ENCODE assay signal across 9 cellular contexts in the genomic region with DNA sequence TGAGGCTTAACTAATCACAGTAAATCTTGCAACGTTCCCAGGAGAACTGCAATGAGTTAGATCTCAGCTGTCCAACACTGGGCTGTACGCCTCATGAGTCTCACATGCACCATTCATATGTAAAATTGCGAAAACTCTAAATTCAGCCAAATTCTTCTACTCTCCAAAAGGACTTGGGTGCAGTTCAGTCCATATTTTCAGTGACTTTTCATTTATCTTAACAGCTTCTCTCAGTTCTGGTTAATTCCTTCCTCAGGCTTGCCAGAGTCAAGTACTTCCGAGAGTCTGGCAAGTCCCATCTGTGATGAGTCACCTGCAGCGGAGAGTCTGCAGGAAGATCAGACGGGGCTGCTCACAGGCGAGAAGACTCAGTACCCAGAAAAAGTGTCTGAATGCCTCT. TPM values are rescaled to one million over a fixed set of nuclear protein-coding genes. Genes with fewer than 3 reads are reported as not detected.
DNase-seq lines count a peak whose midpoint lies in the region; ATAC-seq and TF ChIP-seq lines count a peak whose summit lies in the region.
"Had no signal": no experiment of that assay in that cellular context is flagged by ENCODE, and none has a peak within 500 bp of the region (broad histone marks: within the 10 kb centered on the region; RNA-seq: fewer than 3 reads in every experiment).

No MANE protein-coding gene starts in this region.

- in situ Hi-C loops in GM13976 (cut with MboI; ENCODE audit: low sequenced_read_pairs, unreplicated experiment): loop anchor here (25.0 kb wide), 1 partner anchor 658 kb away; no protein-coding TSS in a partner anchor

- no peak overlapping the region for H3K4me3 ChIP-seq in cardiac muscle cell
- H3K4me3 ChIP-seq: tibial nerve had no signal

- H3K4me3 Mint-ChIP-seq in activated naive CD4-positive, alpha-beta T cell treated with anti-CD3 and anti-CD28 coated beads for 36 hours: no peak overlapping the region
- no peak overlapping the region for H3K4me3 Mint-ChIP-seq in T-helper 17 cell

- CTCF ChIA-PET in activated naive CD4-positive, alpha-beta T cell treated with anti-CD3 and anti-CD28 coated beads for 36 hours (lab: Charles Lee): interaction anchor here (1.8 kb wide), 1 partner anchor 47 kb away, joined by 5 read pairs; no protein-coding TSS in a partner anchor

- H3K27me3 ChIP-seq in cardiac muscle cell: no peaks in the 10 kb centered on the region
- H3K27me3 ChIP-seq: tibial nerve had no signal

- peak; percentile 52 for DNase-seq in activated naive CD4-positive, alpha-beta T cell treated with anti-CD3 and anti-CD28 coated beads for 36 hours
- DNase-seq in activated naive CD4-positive, alpha-beta T cell (lab: John Stamatoyannopoulos, UW): no peak
- DNase-seq in T-helper 17 cell (no peak), cardiac muscle cell (ENCODE audit: low read depth in 1 of 2, low spot score in 1 of 2) (peak; percentile 54 to 93), GM13976 (ENCODE audit: low spot score) (no peak), NCI-H187 (lab: John Stamatoyannopoulos, UW) (no peak)
- DNase-seq in stimulated activated naive CD8-positive, alpha-beta T cell treated with anti-CD3 and anti-CD28 coated beads, Interleukin-15, Interleukin-2, amounts not matched to agents 100 U/mL and 50 U/mL, for 24 hours: peak; percentile 13
- no peak for DNase-seq in activated T-cell treated with anti-CD3 and anti-CD28 coated beads, Interleukin-2, amount 50 U/mL, for 48 hours

- H3K27me3 Mint-ChIP-seq in activated naive CD4-positive, alpha-beta T cell treated with anti-CD3 and anti-CD28 coated beads for 36 hours (ENCODE audit: low read depth): peaks cover 3% of the 10 kb centered on the region
- peaks cover 11% of the 10 kb centered on the region for H3K27me3 Mint-ChIP-seq in T-helper 17 cell

- TF ChIP-seq CTCF in cardiac muscle cell (IDR thresholded peaks at IDR 0.05; ENCODE audit: low read depth, low read length) (no peak), GM13976 (IDR thresholded peaks at IDR 0.05; ENCODE audit: borderline replicate concordance, control extremely low read depth, extremely low read depth, insufficient read depth, missing control alignments) (no peak)

- H3K9me3 ChIP-seq in T-helper 17 cell (ENCODE audit: control insufficient read depth, low read length, poor library complexity, severe bottlenecking): no peaks in the 10 kb centered on the region
- H3K9me3 ChIP-seq in cardiac muscle cell (ENCODE audit: low read depth): no peaks in the 10 kb centered on the region
- H3K9me3 ChIP-seq: tibial nerve had no signal

- no peaks in the 10 kb centered on the region for H3K36me3 ChIP-seq in cardiac muscle cell
- H3K36me3 ChIP-seq: tibial nerve had no signal

- no peaks in the 10 kb centered on the region for H3K36me3 Mint-ChIP-seq in activated naive CD4-positive, alpha-beta T cell treated with anti-CD3 and anti-CD28 coated beads for 36 hours (ENCODE audit: low read depth)
- H3K36me3 Mint-ChIP-seq in T-helper 17 cell (ENCODE audit: low read depth): no peaks in the 10 kb centered on the region

- peaks cover 44% of the 10 kb centered on the region for H3K4me1 ChIP-seq in cardiac muscle cell (ENCODE audit: low read depth)

- intact Hi-C loops in activated naive CD4-positive, alpha-beta T cell treated with anti-CD3 and anti-CD28 coated beads for 36 hours (cut with micrococcal nuclease): no loop called here

- H3K9me3 Mint-ChIP-seq in activated naive CD4-positive, alpha-beta T cell treated with anti-CD3 and anti-CD28 coated beads for 36 hours: no peaks in the 10 kb centered on the region

- no peak overlapping the region for H3K27ac ChIP-seq in cardiac muscle cell

- H3K27ac Mint-ChIP-seq in activated naive CD4-positive, alpha-beta T cell treated with anti-CD3 and anti-CD28 coated beads for 36 hours: no peak overlapping the region
- no peak overlapping the region for H3K27ac Mint-ChIP-seq in T-helper 17 cell

- peak; percentile 50 for ATAC-seq in T-helper 17 cell
- peak; percentile 40 for ATAC-seq in stimulated activated naive CD8-positive, alpha-beta T cell treated with anti-CD3 and anti-CD28 coated beads, Interleukin-15, Interleukin-2, amounts not matched to agents 100 U/mL and 50 U/mL, for 24 hours

- H3K4me1 Mint-ChIP-seq in activated naive CD4-positive, alpha-beta T cell treated with anti-CD3 and anti-CD28 coated beads for 36 hours (ENCODE audit: low read depth): peaks cover 6% of the 10 kb centered on the region
- peaks cover 4% of the 10 kb centered on the region for H3K4me1 Mint-ChIP-seq in T-helper 17 cell

RNA-seq across cellular contexts. Expression of a gene that starts 11.5 kb away (rescaled TPM):
- total RNA-seq in activated naive CD4-positive, alpha-beta T cell treated with anti-CD3 and anti-CD28 coated beads for 36 hours: not detected
- not detected for total RNA-seq in T-helper 17 cell
- 21.7 and 26.4 TPM in 2 replicates for total RNA-seq in cardiac muscle cell
- 27.7 and 33.3 TPM in 2 replicates for polyA plus RNA-seq in cardiac muscle cell

Comparison
In these comparisons a context has a peak if more than half of its experiments do, and no peak if none do; other contexts are left out.
1. DNase-seq: peak in activated naive CD4-positive, alpha-beta T cell treated with anti-CD3 and anti-CD28 coated beads for 36 hours (single experiment), cardiac muscle cell (2 of 2) and stimulated activated naive CD8-positive, alpha-beta T cell treated with anti-CD3 and anti-CD28 coated beads, Interleukin-15, Interleukin-2, amounts not matched to agents 100 U/mL and 50 U/mL, for 24 hours (single experiment); none in activated naive CD4-positive, alpha-beta T cell (0 of 4), T-helper 17 cell (0 of 3), GM13976 (single experiment), NCI-H187 (0 of 2) and activated T-cell treated with anti-CD3 and anti-CD28 coated beads, Interleukin-2, amount 50 U/mL, for 48 hours (0 of 2).
2. RNA of a gene that starts 11.5 kb away (total RNA-seq): 21.7 to 26.4 TPM in cardiac muscle cell; not detected in T-helper 17 cell and not detected in activated naive CD4-positive, alpha-beta T cell treated with anti-CD3 and anti-CD28 coated beads for 36 hours; every median in the first group is over 10 times any median in the second.